Comparison of ENCODE assay signal across 20 cellular contexts in the genomic region with DNA sequence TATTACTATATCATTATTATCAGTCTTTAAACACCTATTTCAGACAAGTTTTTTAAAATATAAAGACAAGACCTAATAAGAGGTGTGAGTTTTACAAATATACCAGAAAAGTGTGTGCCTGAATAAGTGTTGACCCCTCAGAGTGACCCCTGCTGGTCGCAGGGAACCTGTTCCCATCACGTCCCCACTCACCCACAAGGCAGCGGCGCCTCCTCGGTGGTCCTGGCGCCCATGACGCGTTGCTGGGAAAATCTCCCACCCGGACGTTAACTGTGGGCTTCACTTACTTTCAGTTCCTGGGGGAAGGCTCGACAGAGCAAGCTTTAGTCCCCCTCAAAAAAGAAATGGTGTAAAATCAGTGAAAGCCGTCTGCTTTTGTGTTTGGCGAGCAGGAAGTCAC.
DNase-seq lines count a peak whose midpoint lies in the region; ATAC-seq and TF ChIP-seq lines count a peak whose summit lies in the region.
"Had no signal": no experiment of that assay in that cellular context is flagged by ENCODE, and none has a peak within 500 bp of the region (broad histone marks: within the 10 kb centered on the region; RNA-seq: fewer than 3 reads in every experiment).

No MANE protein-coding gene starts in this region.

- H3K9ac ChIP-seq in PC-3 (ENCODE audit: low read length): no peak overlapping the region
- H3K9ac ChIP-seq: KMS-11, SK-N-SH had no signal

- H2AFZ ChIP-seq in PC-3 (ENCODE audit: low read length): no peak overlapping the region
- H2AFZ ChIP-seq in hepatocyte: no peak overlapping the region

- H4K20me1 ChIP-seq in PC-3 (ENCODE audit: low read length): no peaks in the 10 kb centered on the region
- H4K20me1 ChIP-seq in hepatocyte (ENCODE audit: insufficient read depth, poor library complexity, severe bottlenecking): no peaks in the 10 kb centered on the region

- H3K4me1 ChIP-seq in A673 (ENCODE audit: insufficient read depth, low read length, poor library complexity, severe bottlenecking): no peaks in the 10 kb centered on the region
- H3K4me1 ChIP-seq in PC-3 (ENCODE audit: insufficient read depth, low read length): peaks cover 13% of the 10 kb centered on the region
- H3K4me1 ChIP-seq in iPS DF 6.9 (ENCODE audit: control insufficient read depth, insufficient read depth, low read length): no peaks in the 10 kb centered on the region
- peaks cover 7% of the 10 kb centered on the region for H3K4me1 ChIP-seq in hepatocyte (ENCODE audit: insufficient read depth)
- peaks cover 6% of the 10 kb centered on the region for H3K4me1 ChIP-seq in suprapubic skin
- H3K4me1 ChIP-seq: Peyer's patch had no signal

- DNase-seq in A673 (ENCODE audit: low spot score): no peak
- DNase-seq in H7: peak; percentile 79
- DNase-seq in PC-3: no peak
- DNase-seq in iPS DF 6.9 (ENCODE audit: low read depth, low spot score): peak; percentile 13
- DNase-seq in hepatocyte (ENCODE audit: low spot score): no peak
- no peak for DNase-seq in suprapubic skin (ENCODE audit: low spot score in 2 of 2)
- DNase-seq: C1 segment of cervical spinal cord, DMS153, MG63, NCI-H1105, NCI-H187 treated with DMSO at 0.1 percent for 48 hours, NCI-H446 treated with DMSO at 0.1 percent for 48 hours, NCI-H748 treated with DMSO at 0.1 percent for 48 hours, Peyer's patch, Right ventricle myocardium superior, SK-N-SH, T-helper 1 cell had no signal

- H3K4me2 ChIP-seq in PC-3 (ENCODE audit: low read length) (no peak overlapping the region), hepatocyte (no peak overlapping the region)
- H3K4me2 ChIP-seq: KMS-11, SK-N-SH had no signal

- H3K79me2 ChIP-seq in PC-3 (ENCODE audit: low read length): no peaks in the 10 kb centered on the region
- H3K79me2 ChIP-seq in hepatocyte: no peaks in the 10 kb centered on the region

- H3K9me2 ChIP-seq in PC-3 (replicated peaks; ENCODE audit: low read length) (no peaks in the 10 kb centered on the region), hepatocyte (replicated peaks; ENCODE audit: insufficient read depth) (no peaks in the 10 kb centered on the region)
- H3K9me2 ChIP-seq: SK-N-SH had no signal

- intact Hi-C loops in A673 (cut with micrococcal nuclease; ENCODE audit: unreplicated experiment): no loop called here
- intact Hi-C loops in PC-3 (cut with micrococcal nuclease): no loop called here

- no peak for TF ChIP-seq EP300 in suprapubic skin (IDR thresholded peaks at IDR 0.05)

- POLR2A ChIA-PET in A673 (lab: Charles Lee; ENCODE audit: low non-redundant PET): no interaction called here
- POLR2A ChIA-PET in PC-3 (lab: Charles Lee; ENCODE audit: unreplicated experiment): no interaction called here

- TF ChIP-seq POLR2A in suprapubic skin (IDR thresholded peaks at IDR 0.05): no peak

- ATAC-seq in PC-3 (no peak), GM19397 (IDR thresholded peaks at IDR 0.05; ENCODE audit: unreplicated experiment) (no peak), GM21526 (IDR thresholded peaks at IDR 0.05; ENCODE audit: low FRiP score, unreplicated experiment) (no peak)

- H3K27ac ChIP-seq in A673 (ENCODE audit: low read depth, low read length, poor library complexity, severe bottlenecking): no peak overlapping the region
- no peak overlapping the region for H3K27ac ChIP-seq in PC-3 (ENCODE audit: low read length)
- H3K27ac ChIP-seq in iPS DF 6.9 (ENCODE audit: low read length): no peak overlapping the region
- no peak overlapping the region for H3K27ac ChIP-seq in hepatocyte
- H3K27ac ChIP-seq in suprapubic skin: no peak overlapping the region
- H3K27ac ChIP-seq: KMS-11, Peyer's patch had no signal

- CTCF ChIA-PET in A673 (lab: Charles Lee) (no interaction called here), PC-3 (lab: Charles Lee) (no interaction called here)

- WGBS in iPS DF 6.9 (ENCODE audit: insufficient coverage, insufficient read length): no CpG with 5 or more reads among the region's 13 CpGs
- WGBS in hepatocyte (ENCODE audit: low lambda C conversion rate, missing lambda C conversion rate): 79% methylated on average over 13 of the region's 13 CpGs
- 85% methylated on average over 13 of the region's 13 CpGs for WGBS in suprapubic skin

- H3K9me3 ChIP-seq in A673 (ENCODE audit: low read depth, low read length, poor library complexity, severe bottlenecking) (no peaks in the 10 kb centered on the region), PC-3 (ENCODE audit: low read length) (no peaks in the 10 kb centered on the region), iPS DF 6.9 (ENCODE audit: control insufficient read depth, insufficient read depth, low read length) (no peaks in the 10 kb centered on the region), hepatocyte (ENCODE audit: low read depth) (no peaks in the 10 kb centered on the region), suprapubic skin (no peaks in the 10 kb centered on the region)
- H3K9me3 ChIP-seq: MG63, Peyer's patch, SK-N-SH had no signal

- H3K4me3 ChIP-seq in A673 (ENCODE audit: low read depth, low read length, poor library complexity, severe bottlenecking) (no peak overlapping the region), H7 (ENCODE audit: insufficient read depth, low read depth, low read length) (no peak overlapping the region), PC-3 (ENCODE audit: low read length) (no peak overlapping the region), iPS DF 6.9 (ENCODE audit: low read length) (no peak overlapping the region), hepatocyte (no peak overlapping the region), suprapubic skin (no peak overlapping the region)
- H3K4me3 ChIP-seq: MG63, Peyer's patch had no signal

- TF ChIP-seq CTCF in A673 (conservative IDR thresholded peaks at IDR 0.05; ENCODE audit: low read depth, low read length) (0 out of 2 replicates have a peak, but pooled peaks have one; percentile 19), PC-3 (conservative IDR thresholded peaks at IDR 0.05; ENCODE audit: low read depth, low read length) (peak; percentile 42; the same call in 1 of the 2 replicates), hepatocyte (IDR thresholded peaks at IDR 0.05; ENCODE audit: poor library complexity) (no peak), suprapubic skin (IDR thresholded peaks at IDR 0.05) (no peak)

- BruUV-seq in A673 (replicated peaks; lab: Mats Ljungman, UMichigan) (no TSS peak), PC-3 (replicated peaks; lab: Mats Ljungman, UMichigan) (no TSS peak)

- no peaks in the 10 kb centered on the region for H3K27me3 ChIP-seq in A673 (replicated peaks; ENCODE audit: insufficient read depth, low read depth, low read length, poor library complexity)
- no peaks in the 10 kb centered on the region for H3K27me3 ChIP-seq in H7 (ENCODE audit: control insufficient read depth, insufficient read depth, low read length)
- H3K27me3 ChIP-seq in PC-3 (ENCODE audit: low read length): no peaks in the 10 kb centered on the region
- no peaks in the 10 kb centered on the region for H3K27me3 ChIP-seq in iPS DF 6.9 (ENCODE audit: control insufficient read depth, insufficient read depth, low read length)
- no peaks in the 10 kb centered on the region for H3K27me3 ChIP-seq in hepatocyte
- H3K27me3 ChIP-seq in suprapubic skin: peaks cover 4% of the 10 kb centered on the region
- H3K27me3 ChIP-seq: MG63, Peyer's patch had no signal

- no peaks in the 10 kb centered on the region for H3F3A ChIP-seq in PC-3 (ENCODE audit: low read length, unreplicated experiment)

- H3K36me3 ChIP-seq in A673 (ENCODE audit: insufficient read depth, low read length, poor library complexity, severe bottlenecking) (no peaks in the 10 kb centered on the region), H7 (replicated peaks; ENCODE audit: control insufficient read depth, insufficient read depth, low read length) (no peaks in the 10 kb centered on the region), PC-3 (ENCODE audit: low read depth, low read length) (no peaks in the 10 kb centered on the region), iPS DF 6.9 (ENCODE audit: control insufficient read depth, insufficient read depth, low read length) (no peaks in the 10 kb centered on the region), hepatocyte (replicated peaks; ENCODE audit: insufficient read depth, low read depth) (no peaks in the 10 kb centered on the region), suprapubic skin (no peaks in the 10 kb centered on the region)
- H3K36me3 ChIP-seq: MG63, Peyer's patch had no signal

Comparison
In these comparisons a context has a peak if more than half of its experiments do, and no peak if none do; other contexts are left out.
1. DNase-seq: peak in H7 (single experiment) and iPS DF 6.9 (single experiment); none in A673 (single experiment), PC-3 (single experiment), hepatocyte (single experiment) and suprapubic skin (0 of 2).
2. CTCF ChIP-seq: peak in A673 (single experiment) and PC-3 (single experiment); none in hepatocyte (single experiment) and suprapubic skin (0 of 2).